In the genomic region with DNA sequence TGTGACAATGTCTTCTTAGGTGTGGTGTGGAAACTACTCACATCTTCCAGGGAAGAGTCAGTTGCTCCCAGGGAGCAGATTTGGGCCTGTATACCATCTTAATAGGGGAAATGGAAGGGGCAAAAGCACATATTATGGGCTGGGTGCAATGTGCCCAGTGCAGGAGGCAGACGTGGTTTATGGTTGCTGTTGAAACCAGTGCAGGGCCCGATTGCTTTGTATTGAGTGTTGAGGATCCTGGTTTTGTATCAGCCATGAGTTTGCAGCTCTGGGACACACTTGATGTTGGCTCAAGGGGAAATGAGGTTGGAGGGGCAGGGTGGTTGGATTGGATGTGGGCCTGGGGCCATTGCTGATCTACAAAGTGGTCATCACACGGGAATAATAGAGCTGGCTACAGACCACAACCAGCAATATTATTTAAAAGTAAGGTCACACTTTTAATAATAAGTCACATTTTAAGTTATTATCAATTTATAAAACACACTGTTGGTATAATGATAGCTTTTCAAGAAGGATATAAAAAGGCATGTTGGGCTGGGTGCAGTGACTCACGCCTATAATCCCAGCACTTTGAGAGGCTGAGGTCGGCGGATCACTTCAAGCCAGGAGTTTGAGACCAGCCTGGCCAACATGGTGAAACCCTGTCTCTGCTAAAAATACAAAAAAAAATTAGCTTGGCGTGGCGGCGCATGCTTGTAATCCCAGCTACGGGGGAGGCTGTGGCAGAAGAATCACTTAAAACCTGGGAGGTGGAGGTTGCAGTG, we compare ENCODE assay signal across 11 cellular contexts.
A peak's percentile ranks its signal among the peaks of the same experiment; 100 is the strongest.
DNase-seq lines count a peak whose midpoint lies in the region; ATAC-seq and TF ChIP-seq lines count a peak whose summit lies in the region.
"Had no signal": no experiment of that assay in that cellular context is flagged by ENCODE, and none has a peak within 500 bp of the region (broad histone marks: within the 10 kb centered on the region; RNA-seq: fewer than 3 reads in every experiment).

No MANE protein-coding gene starts in this region.

- H3K4me3 Mint-ChIP-seq in activated naive CD8-positive, alpha-beta T cell treated with anti-CD3 and anti-CD28 coated beads, Interleukin-2, amount 10 ng/mL, durations not matched to agents 7 days and 5 days: peak overlapping the region; percentile 85
- peak overlapping the region in 1 of 3 experiments; percentile 2 for H3K4me3 Mint-ChIP-seq in nephron

- no peaks in the 10 kb centered on the region for H3K9me3 ChIP-seq in BLaER1 treated with 17β-estradiol and CSF1 and Interleukin-3, amounts not matched to agents 10 nM and 100 nM (replicated peaks in 1 of 11)
- H3K9me3 ChIP-seq in KOPT-K1 (ENCODE audit: insufficient read depth, low read length, poor library complexity, severe bottlenecking): no peaks in the 10 kb centered on the region

- H3K4me1 ChIP-seq in BLaER1 treated with 17β-estradiol and CSF1 and Interleukin-3, amounts not matched to agents 10 nM and 100 nM: peaks cover 94 to 100% (median 100%) of the 10 kb centered on the region in 10 experiments
- H3K4me1 ChIP-seq: foreskin keratinocyte had no signal

- peaks cover 0 to 81% (median 0%) of the 10 kb centered on the region in 11 experiments; a peak in 8 of 22 replicates for H4K20me1 ChIP-seq in BLaER1 treated with 17β-estradiol and CSF1 and Interleukin-3, amounts not matched to agents 10 nM and 100 nM

- peak overlapping the region; percentile 90 to 100 (median 98) for H3K4me2 ChIP-seq in BLaER1 treated with 17β-estradiol and CSF1 and Interleukin-3, amounts not matched to agents 10 nM and 100 nM

- H3K27ac Mint-ChIP-seq in activated naive CD8-positive, alpha-beta T cell treated with anti-CD3 and anti-CD28 coated beads, Interleukin-2, amount 10 ng/mL, durations not matched to agents 7 days and 5 days: peak overlapping the region; percentile 90
- H3K27ac Mint-ChIP-seq in nephron: peak overlapping the region; percentile 89 to 96 (median 94)

- no peak for ATAC-seq in activated naive CD8-positive, alpha-beta T cell treated with anti-CD3 and anti-CD28 coated beads, Interleukin-2, amount 10 ng/mL, durations not matched to agents 7 days and 5 days (ENCODE audit: low read depth)
- ATAC-seq in HG03460 (IDR thresholded peaks at IDR 0.05; ENCODE audit: unreplicated experiment) (no peak), GM21367 (IDR thresholded peaks at IDR 0.05; ENCODE audit: unreplicated experiment) (no peak)
- ATAC-seq: foreskin keratinocyte had no signal

- no peaks in the 10 kb centered on the region for H3K9me3 Mint-ChIP-seq in activated naive CD8-positive, alpha-beta T cell treated with anti-CD3 and anti-CD28 coated beads, Interleukin-2, amount 10 ng/mL, durations not matched to agents 7 days and 5 days
- no peaks in the 10 kb centered on the region for H3K9me3 Mint-ChIP-seq in nephron

- H3K36me3 Mint-ChIP-seq in activated naive CD8-positive, alpha-beta T cell treated with anti-CD3 and anti-CD28 coated beads, Interleukin-2, amount 10 ng/mL, durations not matched to agents 7 days and 5 days: peaks cover 14% of the 10 kb centered on the region
- H3K36me3 Mint-ChIP-seq in nephron (ENCODE audit: low read depth): peaks cover 13% of the 10 kb centered on the region

- POLR2A ChIA-PET in activated naive CD8-positive, alpha-beta T cell treated with anti-CD3 and anti-CD28 coated beads, Interleukin-2, amount 10 ng/mL, durations not matched to agents 7 days and 5 days (lab: Charles Lee): interaction anchor here (0.7 to 14.3 kb wide), 5 partner anchors 8 to 53 kb away, joined by 3 to 241 read pairs (median 66); no protein-coding TSS in a partner anchor

- H3K9ac ChIP-seq in BLaER1 treated with 17β-estradiol and CSF1 and Interleukin-3, amounts not matched to agents 10 nM and 100 nM: peak overlapping the region in 9 of 11 experiments; percentile 63 to 95 (median 88); a peak in 16 of 22 replicates

- H3K27ac ChIP-seq in BLaER1 treated with 17β-estradiol and CSF1 and Interleukin-3, amounts not matched to agents 10 nM and 100 nM: peak overlapping the region; percentile 70 to 100 (median 97); a peak in 20 of 22 replicates
- peak overlapping the region; percentile 98 for H3K27ac ChIP-seq in KOPT-K1 (ENCODE audit: low read depth, low read length, poor library complexity, severe bottlenecking)
- H3K27ac ChIP-seq: foreskin keratinocyte had no signal

- TF ChIP-seq CTCF in nephron (IDR thresholded peaks at IDR 0.05; ENCODE audit: unreplicated experiment in 3 of 3): no peak

- H3K4me3 ChIP-seq in BLaER1 treated with 17β-estradiol and CSF1 and Interleukin-3, amounts not matched to agents 10 nM and 100 nM: peak overlapping the region in 1 of 10 experiments; percentile 54; a peak in 1 of 20 replicates

- H3K36me3 ChIP-seq in BLaER1 treated with 17β-estradiol and CSF1 and Interleukin-3, amounts not matched to agents 10 nM and 100 nM: peaks cover 0 to 10% (median 0%) of the 10 kb centered on the region in 11 experiments; a peak in 2 of 22 replicates
- H3K36me3 ChIP-seq in KOPT-K1 (ENCODE audit: insufficient read depth, low read length): no peaks in the 10 kb centered on the region

- H3K27me3 Mint-ChIP-seq in activated naive CD8-positive, alpha-beta T cell treated with anti-CD3 and anti-CD28 coated beads, Interleukin-2, amount 10 ng/mL, durations not matched to agents 7 days and 5 days: no peaks in the 10 kb centered on the region
- no peaks in the 10 kb centered on the region for H3K27me3 Mint-ChIP-seq in nephron (ENCODE audit: low read depth)

- no peaks in the 10 kb centered on the region; a peak in 1 of 22 replicates for H3K27me3 ChIP-seq in BLaER1 treated with 17β-estradiol and CSF1 and Interleukin-3, amounts not matched to agents 10 nM and 100 nM
- H3K27me3 ChIP-seq: foreskin keratinocyte had no signal

- H3K4me1 Mint-ChIP-seq in activated naive CD8-positive, alpha-beta T cell treated with anti-CD3 and anti-CD28 coated beads, Interleukin-2, amount 10 ng/mL, durations not matched to agents 7 days and 5 days: peaks cover 81% of the 10 kb centered on the region
- peaks cover 86% of the 10 kb centered on the region for H3K4me1 Mint-ChIP-seq in nephron

- no peak for DNase-seq in activated naive CD8-positive, alpha-beta T cell treated with anti-CD3 and anti-CD28 coated beads, Interleukin-2, amount 10 ng/mL, durations not matched to agents 7 days and 5 days
- DNase-seq in activated CD4-positive, CD25-positive, alpha-beta regulatory T cell treated with anti-CD3 and anti-CD28 coated beads, Interleukin-2, amount 50 U/mL, for 72 hours: no peak
- DNase-seq in dedifferentiated amniotic fluid mesenchymal stem cell (ENCODE audit: extremely low spot score): no peak
- DNase-seq: C1 segment of cervical spinal cord, foreskin keratinocyte, NCI-H345 had no signal
